Comparison of ENCODE assay signal across 18 cellular contexts in the genomic region with DNA sequence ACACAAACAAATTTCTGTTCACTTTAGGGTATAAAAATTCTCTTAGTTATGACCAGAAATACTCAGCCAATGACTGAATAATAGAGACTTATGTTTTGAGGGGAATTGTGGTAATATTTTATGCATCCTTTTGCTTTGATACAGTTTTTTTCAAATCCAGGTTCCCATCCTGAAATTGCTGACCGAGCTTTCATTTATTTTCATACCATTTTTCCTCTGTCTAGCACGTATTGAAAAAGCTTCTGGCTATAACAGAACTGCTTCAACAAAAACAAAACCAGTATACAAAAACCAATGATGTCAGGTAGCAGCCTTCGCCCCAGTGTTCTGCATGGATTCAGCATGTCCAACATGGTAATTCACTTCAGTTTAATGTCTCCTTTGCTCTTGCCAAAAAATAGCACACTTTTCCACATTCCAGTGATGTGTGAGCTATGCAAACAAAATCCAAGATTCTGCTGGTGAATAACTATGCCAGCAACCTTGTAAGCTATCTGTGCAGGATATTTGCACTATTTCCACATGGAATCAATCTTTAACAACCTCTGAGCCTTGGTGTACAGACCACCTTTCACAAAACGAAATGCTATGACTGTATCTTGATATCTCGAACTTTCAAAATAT. TPM values are rescaled to one million over a fixed set of nuclear protein-coding genes. Genes with fewer than 3 reads are reported as not detected.
DNase-seq lines count a peak whose midpoint lies in the region; ATAC-seq, FAIRE-seq and TF ChIP-seq lines count a peak whose summit lies in the region.
"Had no signal": no experiment of that assay in that cellular context is flagged by ENCODE, and none has a peak within 500 bp of the region (broad histone marks: within the 10 kb centered on the region; RNA-seq: fewer than 3 reads in every experiment).

No MANE protein-coding gene starts in this region.

- H3K9me3 ChIP-seq in GM12878 (replicated peaks; ENCODE audit: control insufficient read depth, insufficient read depth, low read length) = no peaks in the 10 kb centered on the region
- H3K9me3 ChIP-seq in HepG2 (ENCODE audit: low read length) = no peaks in the 10 kb centered on the region
- H3K9me3 ChIP-seq in upper lobe of left lung = no peaks in the 10 kb centered on the region

- 88% methylated on average over 5 of the region's 5 CpGs for WGBS in GM12878 (ENCODE audit: insufficient coverage, insufficient replicate concordance, low lambda C conversion rate, missing lambda C conversion rate)
- WGBS in HepG2 (ENCODE audit: low lambda C conversion rate) = 92% methylated on average over 5 of the region's 5 CpGs
- WGBS in upper lobe of left lung, 2 donors = 75 to 85% methylated on average over 5 of the region's 5 CpGs

- no peak for TF ChIP-seq EP300 in GM12878 (IDR thresholded peaks at IDR 0.05; ENCODE audit: borderline replicate concordance in 1 of 2, control insufficient read depth in 1 of 2, low read depth in 2 of 2, low read length in 2 of 2)
- TF ChIP-seq EP300 in HepG2 (IDR thresholded peaks at IDR 0.05; ENCODE audit: low read depth in 2 of 2, low read length in 2 of 2) = no peak
- no peak for TF ChIP-seq EP300 in HepG2 (CRISPR knock-in tag; IDR thresholded peaks at IDR 0.05; ENCODE audit: borderline replicate concordance)
- no peak for TF ChIP-seq EP300 in upper lobe of left lung (IDR thresholded peaks at IDR 0.05)

- TF ChIP-seq POLR2A in GM12891 (IDR thresholded peaks at IDR 0.05; ENCODE audit: low read depth, low read length) (no peak), GM12878 (IDR thresholded peaks at IDR 0.05; ENCODE audit: low read depth, low read length) (no peak), HepG2 (IDR thresholded peaks at IDR 0.05; ENCODE audit: insufficient read depth in 1 of 2, low read depth in 2 of 2, low read length in 2 of 2) (no peak), upper lobe of left lung (IDR thresholded peaks at IDR 0.05) (no peak)

- SMC1A ChIA-PET in GM12878 (lab: Charles Lee; ENCODE audit: uncharacterized antibody, unreplicated experiment) = interaction anchor here (1.4 to 3.1 kb wide), 3 partner anchors 9 to 320 kb away, joined by 5 to 11 read pairs (median 7); no protein-coding TSS in a partner anchor

- H3K4me1 ChIP-seq in GM12878 (ENCODE audit: control insufficient read depth, insufficient read depth, low read length) (no peaks in the 10 kb centered on the region), HepG2 (ENCODE audit: insufficient read depth, low read length) (peaks cover 9% of the 10 kb centered on the region), upper lobe of left lung (no peaks in the 10 kb centered on the region)

- no peak for ATAC-seq in GM12878
- ATAC-seq in HepG2 = no peak; the same call in 1 of the 3 replicates
- no peak for ATAC-seq in GM19455 (IDR thresholded peaks at IDR 0.05; ENCODE audit: unreplicated experiment)
- ATAC-seq in upper lobe of left lung (ENCODE audit: low FRiP score in 2 of 2) = no peak

- no peak for TF ChIP-seq RAD21 in GM12878 (IDR thresholded peaks at IDR 0.05; ENCODE audit: insufficient read depth, low read depth, low read length)
- TF ChIP-seq RAD21 in HepG2 (CRISPR knock-in tag; IDR thresholded peaks at IDR 0.05) = no peak

- H3K9ac ChIP-seq in GM12878 (ENCODE audit: control insufficient read depth, insufficient read depth, low read length) (no peak overlapping the region), HepG2 (ENCODE audit: insufficient read depth, low read depth, low read length) (no peak overlapping the region)

- RAD21 ChIA-PET in GM12878 (lab: Charles Lee; ENCODE audit: unreplicated experiment) = interaction anchor here (0.7 to 0.9 kb wide), 3 partner anchors 20 to 380 kb away, joined by 3 read pairs; no protein-coding TSS in a partner anchor

- peak; percentile 61 for DNase-seq in AG10803 (ENCODE audit: low read depth)
- no peak for DNase-seq in GM12891 (ENCODE audit: insufficient read length, low spot score)
- DNase-seq in GM12878 (ENCODE audit: low read depth, low spot score) = no peak
- no peak for DNase-seq in HepG2 (ENCODE audit: low spot score)
- DNase-seq in NCI-H1694 treated with DMSO at 0.1 percent for 48 hours (lab: John Stamatoyannopoulos, UW) = no peak
- no peak for DNase-seq in NCI-H2107 treated with DMSO at 0.1 percent for 48 hours (lab: John Stamatoyannopoulos, UW; ENCODE audit: unreplicated experiment)
- DNase-seq in upper lobe of left lung = no peak
- DNase-seq: activated CD4-positive, alpha-beta memory T cell treated with anti-CD3 and anti-CD28 coated beads, Interleukin-2, amount 10 ng/mL, durations not matched to agents 7 days and 5 days; activated gamma-delta T cell treated with Interleukin-2 at 50 U/mL for 16 hours; C1 segment of cervical spinal cord; islet precursor cell; NCI-H1092 treated with DMSO at 0.1 percent for 48 hours; NCI-H2227 treated with DMSO at 0.1 percent for 48 hours; occipital lobe; SHP77; T-helper 9 cell had no signal

- peaks cover 2 to 33% of the 10 kb centered on the region in 2 experiments for H3K36me3 ChIP-seq in GM12878 (ENCODE audit: control insufficient read depth in 2 of 2, insufficient read depth in 2 of 2, low read length in 1 of 2)
- peaks cover 19 to 71% of the 10 kb centered on the region in 2 experiments for H3K36me3 ChIP-seq in HepG2 (replicated peaks in 1 of 2; ENCODE audit: control insufficient read depth in 1 of 2, insufficient read depth in 2 of 2, low read length in 2 of 2)
- H3K36me3 ChIP-seq in upper lobe of left lung = peaks cover 13 to 100% (median 44%) of the 10 kb centered on the region in 4 donors

- H2AFZ ChIP-seq in GM12878 (ENCODE audit: control insufficient read depth, low read depth, low read length) (no peak overlapping the region), HepG2 (ENCODE audit: low read length) (no peak overlapping the region)

- H3K27me3 ChIP-seq in GM12878 (replicated peaks in 1 of 2; ENCODE audit: control insufficient read depth in 2 of 2, insufficient read depth in 2 of 2, low read length in 1 of 2) = no peaks in the 10 kb centered on the region
- H3K27me3 ChIP-seq in HepG2 (ENCODE audit: control insufficient read depth in 1 of 2, insufficient read depth in 2 of 2, low read length in 2 of 2) = no peaks in the 10 kb centered on the region
- H3K27me3 ChIP-seq in upper lobe of left lung = no peaks in the 10 kb centered on the region

- H4K20me1 ChIP-seq in GM12878 (ENCODE audit: control insufficient read depth, insufficient read depth) = no peaks in the 10 kb centered on the region
- H4K20me1 ChIP-seq in HepG2 (ENCODE audit: insufficient read depth, low read length) = no peaks in the 10 kb centered on the region

- H3K4me3 ChIP-seq in AG10803 (ENCODE audit: low read length) (no peak overlapping the region), GM12878 (no peak overlapping the region), HepG2 (replicated peaks in 1 of 3; ENCODE audit: insufficient read depth in 1 of 3, low read depth in 2 of 3, low read length in 3 of 3) (no peak overlapping the region), upper lobe of left lung (no peak overlapping the region)

- FAIRE-seq in GM12891 (lab: Jason Lieb, UNC) = peak; percentile 23
- FAIRE-seq in GM12878 (lab: Jason Lieb, UNC) = no peak
- no peak for FAIRE-seq in HepG2 (lab: Jason Lieb, UNC)
- FAIRE-seq: bronchial epithelial cell had no signal

- TSS peak; percentile 3 for BruUV-seq in GM12878 (replicated peaks; lab: Mats Ljungman, UMichigan)
- TSS peak; percentile 14 for BruUV-seq in HepG2 (replicated peaks; lab: Mats Ljungman, UMichigan)

- in situ Hi-C loops in GM12878 (cut with MboI) = no loop called here
- in situ Hi-C loops in HepG2 (cut with HindIII; ENCODE audit: extremely low pct_ligation_motif_present, low pct_unique_long_range_greater_than_20kb) = no loop called here

- H3K27ac ChIP-seq in GM12878 (ENCODE audit: control insufficient read depth, insufficient read depth) (no peak overlapping the region), HepG2 (ENCODE audit: extremely low read length, insufficient read depth, low read length) (no peak overlapping the region), upper lobe of left lung (no peak overlapping the region)

- POLR2A ChIA-PET in GM12878 (lab: Charles Lee) (no interaction called here), HepG2 (lab: Yijun Ruan, JAX) (interaction anchor here (0.8 kb wide), 1 partner anchor 21 kb away, joined by 3 read pairs; no protein-coding TSS in a partner anchor)

- H3K4me2 ChIP-seq in GM12878 (ENCODE audit: control insufficient read depth, insufficient read depth) = no peak overlapping the region
- no peak overlapping the region for H3K4me2 ChIP-seq in HepG2 (ENCODE audit: low read depth, low read length)

- intact Hi-C loops in GM12878 (cut with micrococcal nuclease; ENCODE audit: unreplicated experiment) (no loop called here), HepG2 (cut with micrococcal nuclease; ENCODE audit: unreplicated experiment) (no loop called here)

- CTCF ChIA-PET in GM12878 (lab: Yijun Ruan, JAX) (interaction anchor here (1.3 to 3.0 kb wide), 5 partner anchors 10 to 321 kb away, joined by 3 to 24 read pairs (median 4); no protein-coding TSS in a partner anchor), HepG2 (lab: Yijun Ruan, JAX; ENCODE audit: low intra/inter-chr PET ratio, low total read pairs) (no interaction called here)

- H3K79me2 ChIP-seq in GM12878 (ENCODE audit: control insufficient read depth, insufficient read depth, low read length) (no peaks in the 10 kb centered on the region), HepG2 (ENCODE audit: insufficient read depth, low read length) (no peaks in the 10 kb centered on the region)

- TF ChIP-seq CTCF in AG10803 (conservative IDR thresholded peaks at IDR 0.05; ENCODE audit: low read length) = no peak
- no peak for TF ChIP-seq CTCF in GM12878 (IDR thresholded peaks at IDR 0.05 in 2 of 3, conservative IDR thresholded peaks at IDR 0.05 in 1 of 3; ENCODE audit: control insufficient read depth in 2 of 3, extremely low read depth in 1 of 3, insufficient read depth in 1 of 3, low read depth in 3 of 3, low read length in 3 of 3)
- no peak for TF ChIP-seq CTCF in HepG2 (CRISPR knock-in tag; IDR thresholded peaks at IDR 0.05)
- no peak for TF ChIP-seq CTCF in upper lobe of left lung (IDR thresholded peaks at IDR 0.05)

RNA-seq across cellular contexts. Expression of a gene that starts 22.0 kb away (rescaled TPM):
- 41.0 TPM for polyA plus RNA-seq in GM12891 (2012; ENCODE audit: low read depth, missing spikeins)
- 238 and 249 TPM in 2 replicates for total RNA-seq in GM12878 (2013; cell fraction: nucleolus; rRNA removed)
- total RNA-seq in GM12878 (2014; rRNA removed) (77.2 and 88.9 TPM in 2 replicates), GM12878 (2014; rRNA removed; fragmentation: Illumina TruSeq; extraction: Trizol) (92.5 and 94.5 TPM in 2 replicates), GM12878 (2021) (43.9 and 46.8 TPM in 2 replicates), HepG2 (2016; rRNA removed; fragmentation: Illumina TruSeq; extraction: Trizol) (94.3 and 100.0 TPM in 2 replicates), upper lobe of left lung (100 to 1,000 TPM in 2 of 6 donors, 10 to 100 TPM in 4; 39.1 to 232 (median 73.4) TPM)
- polyA plus RNA-seq in GM12878 (2011; ENCODE audit: low read depth) = 20.0 TPM
- polyA plus RNA-seq in GM12878 (2011; rRNA removed) (73.8 and 103 TPM in 2 replicates), GM12878 (2014; fragmentation: Illumina TruSeq; extraction: Trizol) (85.5 and 102 TPM in 2 replicates), GM12878 (2014; fragmentation: Nextera tagmentation; extraction: Ambion mirVana) (100 to 1,000 TPM; 110 to 116 TPM), GM12878 (2014; rRNA removed) (61.4 and 72.7 TPM in 2 replicates), GM12878 (2016; fragmentation: Nextera tagmentation; extraction: Ambion mirVana) (10 to 100 TPM; 76.5 to 88.3 TPM), HepG2 (2011; rRNA removed) (38.5 and 42.5 TPM in 2 replicates)
- 44.3 and 45.5 TPM in 2 replicates for polyA plus RNA-seq in GM12878 (2011; cell fraction: cytosol; rRNA removed)
- polyA plus RNA-seq in GM12878 (2011; cell fraction: nucleus; rRNA removed) = 64.4 and 64.6 TPM in 2 replicates
- 36.2 and 37.1 TPM in 2 replicates for polyA plus RNA-seq in GM12878 (2012)
- 105 and 113 TPM in 2 replicates for polyA minus RNA-seq in GM12878 (2011; rRNA and poly(A)+ RNA removed)
- polyA minus RNA-seq in GM12878 (2011; cell fraction: cytosol; rRNA and poly(A)+ RNA removed) = 16.3 and 31.5 TPM in 2 replicates
- 155 and 236 TPM in 2 replicates for polyA minus RNA-seq in GM12878 (2011; cell fraction: nucleus; rRNA and poly(A)+ RNA removed)
- 44.4 and 47.0 TPM in 2 replicates for total RNA-seq in HepG2 (2016; cell fraction: cytosol; rRNA removed; fragmentation: Illumina TruSeq; extraction: Trizol; ENCODE audit: low read depth)
- total RNA-seq in HepG2 (2016; cell fraction: insoluble cytoplasmic fraction; rRNA removed; fragmentation: Illumina TruSeq; extraction: Trizol) = 80.0 and 98.8 TPM in 2 replicates
- total RNA-seq in HepG2 (2016; cell fraction: membrane; rRNA removed; fragmentation: Illumina TruSeq; extraction: Trizol) = 39.1 and 48.0 TPM in 2 replicates
- total RNA-seq in HepG2 (2016; cell fraction: nucleus; rRNA removed; fragmentation: Illumina TruSeq; extraction: Trizol) = 107 and 108 TPM in 2 replicates
- polyA plus RNA-seq in HepG2 (2011; cell fraction: cytosol; rRNA removed) = 33.9 and 43.3 TPM in 2 replicates
- 25.3 and 31.3 TPM in 2 replicates for polyA plus RNA-seq in HepG2 (2011; cell fraction: nucleus; rRNA removed)
- polyA plus RNA-seq in HepG2 (2012) = 38.3 and 41.2 TPM in 2 replicates
- polyA plus RNA-seq in HepG2 (2016; cell fraction: cytosol; fragmentation: Illumina TruSeq; extraction: Trizol; ENCODE audit: low read depth) = 18.5 and 20.8 TPM in 2 replicates
- polyA plus RNA-seq in HepG2 (2016; cell fraction: insoluble cytoplasmic fraction; fragmentation: Illumina TruSeq; extraction: Trizol; ENCODE audit: low read depth) = 75.5 and 91.3 TPM in 2 replicates
- 22.4 and 26.1 TPM in 2 replicates for polyA plus RNA-seq in HepG2 (2016; cell fraction: membrane; fragmentation: Illumina TruSeq; extraction: Trizol; ENCODE audit: low read depth)
- polyA plus RNA-seq in HepG2 (2016; cell fraction: nucleus; fragmentation: Illumina TruSeq; extraction: Trizol; ENCODE audit: insufficient read depth, low read depth) = 57.1 and 60.1 TPM in 2 replicates
- polyA minus RNA-seq in HepG2 (2011; rRNA and poly(A)+ RNA removed; ENCODE audit: low replicate concordance) = 72.2 and 141 TPM in 2 replicates
- polyA minus RNA-seq in HepG2 (2011; cell fraction: cytosol; rRNA and poly(A)+ RNA removed) = 20.6 and 24.7 TPM in 2 replicates
- 265 and 283 TPM in 2 replicates for polyA minus RNA-seq in HepG2 (2011; cell fraction: nucleus; rRNA and poly(A)+ RNA removed)
